8 cellular contexts compared by ENCODE assay signal in the genomic region with DNA sequence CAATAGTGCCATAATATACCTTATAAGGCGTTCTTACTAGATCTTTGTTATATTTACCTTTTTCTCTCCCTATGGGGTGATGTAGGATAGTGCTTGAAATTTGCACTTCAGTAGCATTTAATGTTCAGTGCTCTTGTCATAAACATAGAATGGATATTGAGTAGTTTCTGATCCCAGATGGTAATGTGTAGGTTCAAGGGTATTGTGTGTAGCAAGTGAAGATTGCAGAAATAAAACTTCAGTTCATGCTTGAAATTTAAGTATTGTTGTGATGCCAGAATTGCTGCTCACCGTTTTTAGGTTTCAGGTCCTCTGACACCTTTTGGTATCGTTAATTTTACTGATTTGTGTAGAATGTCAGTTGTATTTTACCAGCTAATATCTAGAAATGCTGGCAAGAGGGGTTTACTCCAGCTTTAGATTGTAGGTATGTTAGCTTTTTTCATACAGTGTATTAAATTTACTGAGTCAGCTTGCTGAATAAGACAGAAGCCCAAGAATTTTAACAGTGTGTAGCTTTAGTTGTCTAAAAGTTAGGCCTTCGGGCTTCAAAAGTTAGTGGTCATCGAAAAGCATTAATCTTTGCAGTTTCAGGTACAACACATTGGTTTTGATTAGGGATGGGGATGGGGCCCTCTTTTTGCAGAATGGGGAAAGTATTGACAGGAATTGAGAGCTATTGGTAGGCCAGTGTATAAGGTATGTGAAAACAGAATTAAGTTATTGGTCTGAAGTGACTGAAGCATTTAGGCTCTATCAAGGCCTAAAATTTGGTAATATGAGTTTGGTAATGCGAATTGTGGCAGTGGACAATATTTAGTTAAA. TPM values are rescaled to one million over a fixed set of nuclear protein-coding genes. Genes with fewer than 3 reads are reported as not detected.
A peak's percentile ranks its signal among the peaks of the same experiment; 100 is the strongest.
DNase-seq lines count a peak whose midpoint lies in the region; ATAC-seq and TF ChIP-seq lines count a peak whose summit lies in the region.

No MANE protein-coding gene starts in this region.

- POLR2A ChIA-PET in WTC11 (lab: Charles Lee) = interaction anchor here (1.0 kb wide), 1 partner anchor 250 kb away, joined by 3 read pairs; no protein-coding TSS in a partner anchor

- H3K4me1 Mint-ChIP-seq in WTC11 = peaks cover 41% of the 10 kb centered on the region

- peaks cover 5% of the 10 kb centered on the region for H3K36me3 Mint-ChIP-seq in WTC11

- H3K27me3 ChIP-seq in iPS-15b (ENCODE audit: control insufficient read depth, insufficient read depth, low read length) (peaks cover 6% of the 10 kb centered on the region), stomach smooth muscle (ENCODE audit: control insufficient read depth in 1 of 2, insufficient read depth in 2 of 2, low read length in 2 of 2) (no peaks in the 10 kb centered on the region)

- ATAC-seq in WTC11 (no peak), HG03565 (IDR thresholded peaks at IDR 0.05; ENCODE audit: unreplicated experiment) (no peak)

- peak overlapping the region; percentile 84 for H3K27ac ChIP-seq in stomach smooth muscle (ENCODE audit: low read length)

- H3K4me1 ChIP-seq in iPS-15b (ENCODE audit: control insufficient read depth, insufficient read depth, low read length) = peaks cover 11% of the 10 kb centered on the region
- peaks cover 6% of the 10 kb centered on the region for H3K4me1 ChIP-seq in stomach smooth muscle (ENCODE audit: control insufficient read depth, insufficient read depth, low read length)

- peak overlapping the region; percentile 57 for H3K9ac ChIP-seq in iPS-15b (ENCODE audit: low read depth, low read length)
- H3K9ac ChIP-seq in stomach smooth muscle (ENCODE audit: low read length in 2 of 2) = peak overlapping the region; percentile 62 to 82

- H3K9me3 ChIP-seq in iPS-15b (ENCODE audit: control insufficient read depth, insufficient read depth, low read length) (no peaks in the 10 kb centered on the region), stomach smooth muscle (ENCODE audit: control insufficient read depth in 2 of 2, low read length in 2 of 2) (no peaks in the 10 kb centered on the region)

- peak overlapping the region; percentile 93 for H3K4me3 Mint-ChIP-seq in WTC11

- H3K4me3 ChIP-seq in iPS-15b (ENCODE audit: low read depth, low read length) (peak overlapping the region; percentile 63), stomach smooth muscle (ENCODE audit: low read length in 2 of 2) (peak overlapping the region; percentile 85 to 97)

- no peak for TF ChIP-seq CTCF in WTC11 (IDR thresholded peaks at IDR 0.05)

- no peaks in the 10 kb centered on the region for H3K9me3 Mint-ChIP-seq in WTC11

- H3K27me3 Mint-ChIP-seq in WTC11 (ENCODE audit: low read depth) = peaks cover under 1% of the 10 kb centered on the region

- H3K36me3 ChIP-seq in iPS-15b (ENCODE audit: control insufficient read depth, insufficient read depth, low read length) = no peaks in the 10 kb centered on the region
- H3K36me3 ChIP-seq in stomach smooth muscle (ENCODE audit: control insufficient read depth in 2 of 2, insufficient read depth in 2 of 2, low read length in 2 of 2) = no peaks in the 10 kb centered on the region

- CTCF ChIA-PET in WTC11 (lab: Charles Lee) = interaction anchor here (1.3 kb wide), 1 partner anchor 249 kb away, joined by 3 read pairs; no protein-coding TSS in a partner anchor

- peak in 2 of 3 experiments; percentile 16 to 30 for DNase-seq in NCI-H1417 (lab: John Stamatoyannopoulos, UW)
- DNase-seq in NCI-H1417 treated with DMSO at 0.1 percent for 48 hours (lab: John Stamatoyannopoulos, UW) = no peak
- no peak for DNase-seq in WTC11 (ENCODE audit: low spot score)
- no peak for DNase-seq in activated CD8-positive, alpha-beta memory T cell treated with anti-CD3 and anti-CD28 coated beads, Interleukin-2, amount 50 U/mL, for 4 hours
- no peak for DNase-seq in AG08396 (ENCODE audit: low spot score)

- H3K27ac Mint-ChIP-seq in WTC11 = peak overlapping the region; percentile 80; the same call in 1 of the 2 replicates

TF ChIP-seq in WTC11, 78 proteins besides CTCF, POLR2A, EP300 and RAD21:
- TF ChIP-seq TEAD4 (CRISPR knock-in tag; IDR thresholded peaks at IDR 0.05) (no peak), OVOL2 (CRISPR knock-in tag; IDR thresholded peaks at IDR 0.05; ENCODE audit: borderline replicate concordance) (no peak), MXD4 (CRISPR knock-in tag; IDR thresholded peaks at IDR 0.05; ENCODE audit: borderline replicate concordance) (no peak), FOXK1 (CRISPR knock-in tag; IDR thresholded peaks at IDR 0.05) (no peak), IRF2 (CRISPR knock-in tag; IDR thresholded peaks at IDR 0.05; ENCODE audit: borderline replicate concordance, low read depth) (no peak), NFE2L1 (CRISPR knock-in tag; IDR thresholded peaks at IDR 0.05) (no peak), ATF1 (CRISPR knock-in tag; IDR thresholded peaks at IDR 0.05) (no peak), ZNF263 (CRISPR knock-in tag; IDR thresholded peaks at IDR 0.05; ENCODE audit: low read depth) (no peak), ZNF317 (CRISPR knock-in tag; IDR thresholded peaks at IDR 0.05; ENCODE audit: borderline replicate concordance, low read depth) (no peak), RORB (CRISPR knock-in tag; IDR thresholded peaks at IDR 0.05) (no peak)
- TF ChIP-seq, protein P1, sequence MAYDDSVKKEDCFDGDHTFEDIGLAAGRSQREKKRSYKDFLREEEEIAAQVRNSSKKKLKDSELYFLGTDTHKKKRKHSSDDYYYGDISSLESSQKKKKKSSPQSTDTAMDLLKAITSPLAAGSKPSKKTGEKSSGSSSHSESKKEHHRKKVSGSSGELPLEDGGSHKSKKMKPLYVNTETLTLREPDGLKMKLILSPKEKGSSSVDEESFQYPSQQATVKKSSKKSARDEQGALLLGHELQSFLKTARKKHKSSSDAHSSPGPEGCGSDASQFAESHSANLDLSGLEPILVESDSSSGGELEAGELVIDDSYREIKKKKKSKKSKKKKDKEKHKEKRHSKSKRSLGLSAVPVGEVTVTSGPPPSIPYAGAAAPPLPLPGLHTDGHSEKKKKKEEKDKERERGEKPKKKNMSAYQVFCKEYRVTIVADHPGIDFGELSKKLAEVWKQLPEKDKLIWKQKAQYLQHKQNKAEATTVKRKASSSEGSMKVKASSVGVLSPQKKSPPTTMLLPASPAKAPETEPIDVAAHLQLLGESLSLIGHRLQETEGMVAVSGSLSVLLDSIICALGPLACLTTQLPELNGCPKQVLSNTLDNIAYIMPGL (CRISPR knock-in tag; IDR thresholded peaks at IDR 0.05) = no peak
- TF ChIP-seq, protein P2, sequence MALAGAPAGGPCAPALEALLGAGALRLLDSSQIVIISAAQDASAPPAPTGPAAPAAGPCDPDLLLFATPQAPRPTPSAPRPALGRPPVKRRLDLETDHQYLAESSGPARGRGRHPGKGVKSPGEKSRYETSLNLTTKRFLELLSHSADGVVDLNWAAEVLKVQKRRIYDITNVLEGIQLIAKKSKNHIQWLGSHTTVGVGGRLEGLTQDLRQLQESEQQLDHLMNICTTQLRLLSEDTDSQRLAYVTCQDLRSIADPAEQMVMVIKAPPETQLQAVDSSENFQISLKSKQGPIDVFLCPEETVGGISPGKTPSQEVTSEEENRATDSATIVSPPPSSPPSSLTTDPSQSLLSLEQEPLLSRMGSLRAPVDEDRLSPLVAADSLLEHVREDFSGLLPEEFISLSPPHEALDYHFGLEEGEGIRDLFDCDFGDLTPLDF (CRISPR knock-in tag; IDR thresholded peaks at IDR 0.05) = no peak

RNA-seq across cellular contexts. Expression of a gene that starts 2.0 kb away (rescaled TPM):
- total RNA-seq in WTC11 (2021) = 44.5 to 54.2 TPM (median 45.6 TPM) in 3 replicates

RNA-seq across cellular contexts. Expression of a gene that starts 2.1 kb away (rescaled TPM):
- 0.52 to 1.1 TPM (median 1.0 TPM) in 3 replicates for total RNA-seq in WTC11 (2021)

RNA-seq across cellular contexts. Expression of a gene that starts 47.4 kb away (rescaled TPM):
- total RNA-seq in WTC11 (2021) = 43.7 to 46.7 TPM (median 45.5 TPM) in 3 replicates

Comparison
In these comparisons a context has a peak if more than half of its experiments do, and no peak if none do; other contexts are left out.
1. DNase-seq: peak in NCI-H1417 (2 of 3); none in NCI-H1417 treated with DMSO at 0.1 percent for 48 hours (single experiment), WTC11 (single experiment), activated CD8-positive, alpha-beta memory T cell treated with anti-CD3 and anti-CD28 coated beads, Interleukin-2, amount 50 U/mL, for 4 hours (single experiment) and AG08396 (single experiment).